In the genomic region with DNA sequence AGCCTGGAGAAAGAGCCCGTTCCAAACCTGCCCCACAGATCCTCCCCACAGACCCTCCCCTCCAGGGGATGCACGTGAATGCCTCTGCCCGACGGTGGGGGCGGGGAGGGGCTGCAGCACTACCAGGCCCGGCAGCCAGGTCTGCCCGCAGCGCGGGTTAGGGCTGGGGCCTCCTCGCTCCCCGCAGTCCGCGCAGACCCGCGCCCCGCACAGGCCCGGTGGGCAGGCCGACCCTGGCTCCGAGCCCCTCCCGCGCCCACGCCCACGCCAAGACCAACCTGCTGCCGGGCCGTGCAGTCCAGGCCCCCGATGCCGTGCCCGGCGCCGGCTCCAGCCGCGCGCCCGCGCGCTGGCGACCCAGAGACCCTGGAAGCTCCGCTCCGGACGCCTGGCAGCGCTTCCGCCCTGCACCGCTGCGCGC, we compare ENCODE assay signal across 8 cellular contexts. TPM values are rescaled to one million over a fixed set of nuclear protein-coding genes. Genes with fewer than 3 reads are reported as not detected.
DNase-seq lines count a peak whose midpoint lies in the region; ATAC-seq and TF ChIP-seq lines count a peak whose summit lies in the region.

A gene with protein sequence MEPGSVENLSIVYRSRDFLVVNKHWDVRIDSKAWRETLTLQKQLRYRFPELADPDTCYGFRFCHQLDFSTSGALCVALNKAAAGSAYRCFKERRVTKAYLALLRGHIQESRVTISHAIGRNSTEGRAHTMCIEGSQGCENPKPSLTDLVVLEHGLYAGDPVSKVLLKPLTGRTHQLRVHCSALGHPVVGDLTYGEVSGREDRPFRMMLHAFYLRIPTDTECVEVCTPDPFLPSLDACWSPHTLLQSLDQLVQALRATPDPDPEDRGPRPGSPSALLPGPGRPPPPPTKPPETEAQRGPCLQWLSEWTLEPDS (minus strand): TSS at position 404 of the 421 bp plus-strand sequence. CDS start 644 bp downstream, outside the sequence.

- H3K27ac ChIP-seq in ACC112 (ENCODE audit: low read depth, low read length) (no peak within 1 kb of the TSS), colonic mucosa (no peak within 1 kb of the TSS), muscle layer of colon (ENCODE audit: low read depth, low read length) (peak within 1 kb of the TSS; percentile 74)

- H2AFZ ChIP-seq in ACC112 (ENCODE audit: low read length, unreplicated experiment) (peak within 1 kb of the TSS; percentile 95), Loucy (ENCODE audit: low read length) (0 out of 2 replicates have a peak within 1 kb of the TSS, but pooled peaks have one; percentile 65)

- no peaks in the 10 kb centered on the region for H3K9me2 ChIP-seq in Loucy (replicated peaks; ENCODE audit: low read depth, low read length)

- TF ChIP-seq CTCF in Loucy (conservative IDR thresholded peaks at IDR 0.05; ENCODE audit: low read length), result no peak
- TF ChIP-seq CTCF in colonic mucosa (IDR thresholded peaks at IDR 0.05), result no peak

- H3K9ac ChIP-seq in Loucy (ENCODE audit: low read depth, low read length, poor library complexity, severe bottlenecking) (peak within 1 kb of the TSS; percentile 85), colonic mucosa (ENCODE audit: low read depth in 2 of 2, low read length in 2 of 2) (peak within 1 kb of the TSS; percentile 91 to 92), muscle layer of colon (ENCODE audit: low read length) (peak within 1 kb of the TSS; percentile 44)

- H3K4me1 ChIP-seq in ACC112 (ENCODE audit: control insufficient read depth, insufficient read depth, low read length, unreplicated experiment), result peaks cover 15% of the 10 kb centered on the region
- H3K4me1 ChIP-seq in Loucy (ENCODE audit: insufficient read depth, low read length, poor library complexity, severe bottlenecking), result no peaks in the 10 kb centered on the region
- peaks cover 15% of the 10 kb centered on the region for H3K4me1 ChIP-seq in colonic mucosa
- H3K4me1 ChIP-seq in muscle layer of colon (ENCODE audit: insufficient read depth, low read length), result peaks cover 13% of the 10 kb centered on the region

- peak; percentile 80 for TF ChIP-seq POLR2A in GM19193 (IDR thresholded peaks at IDR 0.05; ENCODE audit: extremely low read depth, insufficient read depth, insufficient read length)

- intact Hi-C loops in colonic mucosa (cut with DNase I), result loop anchor here (2.0 kb wide), 1 partner anchor 75 kb away; no protein-coding TSS in a partner anchor

- peaks cover 10% of the 10 kb centered on the region; the same call in 1 of the 2 replicates for H3K36me3 ChIP-seq in ACC112 (ENCODE audit: insufficient read depth, low read length)
- H3K36me3 ChIP-seq in Loucy (ENCODE audit: insufficient read depth, low read length), result no peaks in the 10 kb centered on the region
- H3K36me3 ChIP-seq in colonic mucosa, result peaks cover 4% of the 10 kb centered on the region
- H3K36me3 ChIP-seq in muscle layer of colon (ENCODE audit: insufficient read depth, low read length), result no peaks in the 10 kb centered on the region

- no peak for ATAC-seq in HG03565 (IDR thresholded peaks at IDR 0.05; ENCODE audit: unreplicated experiment)

- no peaks in the 10 kb centered on the region for H3F3A ChIP-seq in Loucy (ENCODE audit: low read depth)

- no peaks in the 10 kb centered on the region for H3K9me3 ChIP-seq in Loucy (ENCODE audit: insufficient read depth, low read depth, low read length)
- H3K9me3 ChIP-seq in colonic mucosa, result no peaks in the 10 kb centered on the region
- no peaks in the 10 kb centered on the region for H3K9me3 ChIP-seq in muscle layer of colon (ENCODE audit: low read length)

- H3K79me2 ChIP-seq in ACC112 (ENCODE audit: control insufficient read depth, insufficient read depth, low read length, unreplicated experiment) (peaks cover 20% of the 10 kb centered on the region), Loucy (ENCODE audit: insufficient read depth, low read length) (peaks cover 30% of the 10 kb centered on the region; the same call in 1 of the 2 replicates)

- H3K4me3 ChIP-seq in ACC112 (ENCODE audit: low read depth, low read length) (peak within 1 kb of the TSS; percentile 97), Loucy (ENCODE audit: low read length, poor library complexity, severe bottlenecking) (peak within 1 kb of the TSS; percentile 82), colonic mucosa (peak within 1 kb of the TSS; percentile 100), muscle layer of colon (ENCODE audit: low read depth in 1 of 2, low read length in 2 of 2) (peak within 1 kb of the TSS; percentile 77 to 83)

- peak within 1 kb of the TSS; percentile 67 for H3K4me2 ChIP-seq in Loucy (ENCODE audit: low read depth, low read length, poor library complexity, severe bottlenecking)

- no peaks in the 10 kb centered on the region for H4K20me1 ChIP-seq in Loucy (ENCODE audit: insufficient read depth, low read length, poor library complexity, severe bottlenecking)

- DNase-seq in colonic mucosa (no peak), kidney glomerular epithelial cell (lab: John Stamatoyannopoulos, UW) (no peak), activated gamma-delta T cell (lab: John Stamatoyannopoulos, UW) (no peak)

- H3K27me3 ChIP-seq in ACC112 (ENCODE audit: insufficient read depth, low read length) (no peaks in the 10 kb centered on the region), Loucy (ENCODE audit: insufficient read depth, low read length, poor library complexity, severe bottlenecking) (no peaks in the 10 kb centered on the region), colonic mucosa (peaks cover 4% of the 10 kb centered on the region), muscle layer of colon (ENCODE audit: control insufficient read depth in 1 of 2, insufficient read depth in 2 of 2, low read length in 2 of 2) (peaks cover 0 to 8% of the 10 kb centered on the region in 2 donors)

RNA-seq across cellular contexts. Expression of the gene that starts here (rescaled TPM):
- 10 to 100 TPM; 17.3 to 35.6 TPM for total RNA-seq in colonic mucosa
